11 cellular contexts compared by ENCODE assay signal in the genomic region with DNA sequence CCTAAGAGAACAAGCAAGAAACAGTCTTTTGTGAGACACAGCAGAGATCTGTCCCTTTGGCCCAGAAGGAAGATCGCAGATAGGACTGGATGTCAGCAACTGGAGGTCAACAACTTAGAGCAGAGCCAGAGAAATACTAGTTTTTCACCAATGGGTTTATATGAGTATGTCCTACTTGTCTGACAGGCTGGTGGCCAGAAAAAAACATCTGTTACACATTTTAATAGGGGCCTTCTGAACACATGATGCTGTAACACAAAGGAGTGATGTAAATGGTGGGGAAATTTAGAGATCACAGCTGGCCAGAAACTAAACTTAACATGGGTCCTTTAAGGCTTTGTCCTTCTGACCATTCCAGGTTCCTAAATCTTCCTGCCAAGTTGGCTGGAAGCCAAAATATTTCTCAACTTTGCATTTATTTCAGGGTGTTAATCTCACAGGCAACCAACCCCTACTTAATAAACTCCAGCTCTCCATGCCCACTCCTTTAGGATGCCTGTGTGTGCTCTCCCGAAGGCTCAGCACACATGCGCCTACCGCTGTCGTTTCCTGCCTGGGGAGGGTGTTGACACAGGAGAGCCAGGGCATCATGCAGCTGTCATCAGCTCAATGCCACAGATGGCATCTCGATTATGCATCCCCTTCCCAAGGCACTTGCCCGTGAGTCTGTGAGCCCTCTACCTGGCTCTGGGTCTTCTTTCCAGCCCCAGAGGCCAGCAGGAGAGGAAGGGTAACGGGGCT.
DNase-seq lines count a peak whose midpoint lies in the region; ATAC-seq lines count a peak whose summit lies in the region.
"Had no signal": no experiment of that assay in that cellular context is flagged by ENCODE, and none has a peak within 500 bp of the region (broad histone marks: within the 10 kb centered on the region; RNA-seq: fewer than 3 reads in every experiment).

No MANE protein-coding gene starts in this region.

- H4K8ac ChIP-seq in trophoblast cell (ENCODE audit: low read depth, low read length) = no peak overlapping the region

- H4K91ac ChIP-seq in trophoblast cell (ENCODE audit: low read depth, low read length) = peak overlapping the region; percentile 39

- H2BK120ac ChIP-seq in trophoblast cell (ENCODE audit: insufficient read depth, low read length, poor library complexity) = peak overlapping the region; percentile 21

- H3K4me3 Mint-ChIP-seq in activated CD8-positive, alpha-beta memory T cell treated with anti-CD3 and anti-CD28 coated beads, Interleukin-2, amount 10 ng/mL, durations not matched to agents 7 days and 5 days = no peak overlapping the region
- H3K4me3 Mint-ChIP-seq: activated B cell treated with CpG ODN at 0.5 μM for 24 hours had no signal

- no peaks in the 10 kb centered on the region for H3K27me3 ChIP-seq in trophoblast cell (ENCODE audit: insufficient read depth, low read length)

- intact Hi-C loops in posterior vena cava (cut with DNase I) = loop anchor here (5.0 to 10.0 kb wide), 5 partner anchors 165 to 1225 kb away; a partner anchor contains a TSS

- no peaks in the 10 kb centered on the region for H3K79me2 ChIP-seq in trophoblast cell (ENCODE audit: control insufficient read depth, insufficient read depth, low read length, poor library complexity)
- H3K79me2 ChIP-seq: parathyroid adenoma had no signal

- H3K27ac ChIP-seq in trophoblast cell (ENCODE audit: low read depth, low read length) = no peak overlapping the region
- H3K27ac ChIP-seq: parathyroid adenoma had no signal

- H3K27me3 Mint-ChIP-seq in activated CD8-positive, alpha-beta memory T cell treated with anti-CD3 and anti-CD28 coated beads, Interleukin-2, amount 10 ng/mL, durations not matched to agents 7 days and 5 days = no peaks in the 10 kb centered on the region

- peaks cover 2% of the 10 kb centered on the region for H3K9me3 Mint-ChIP-seq in activated CD8-positive, alpha-beta memory T cell treated with anti-CD3 and anti-CD28 coated beads, Interleukin-2, amount 10 ng/mL, durations not matched to agents 7 days and 5 days (ENCODE audit: low read depth)

- no peak overlapping the region for H3K14ac ChIP-seq in trophoblast cell (ENCODE audit: low read length)

- no peak overlapping the region for H3K4me3 ChIP-seq in trophoblast cell (ENCODE audit: low read depth, low read length)

- H3K4me1 ChIP-seq in trophoblast cell (ENCODE audit: control insufficient read depth in 1 of 2, insufficient read depth in 2 of 2, low read length in 2 of 2) = peaks cover 6 to 8% of the 10 kb centered on the region in 2 experiments
- H3K4me1 ChIP-seq: parathyroid adenoma had no signal

- peaks cover 6% of the 10 kb centered on the region for H3K9me3 ChIP-seq in trophoblast cell (ENCODE audit: insufficient read depth, low read depth, low read length)

- H2AFZ ChIP-seq in trophoblast cell (ENCODE audit: insufficient read depth, low read length, poor library complexity) = no peak overlapping the region
- H2AFZ ChIP-seq: parathyroid adenoma had no signal

- CTCF ChIA-PET in activated CD8-positive, alpha-beta memory T cell treated with anti-CD3 and anti-CD28 coated beads, Interleukin-2, amount 10 ng/mL, durations not matched to agents 7 days and 5 days (lab: Charles Lee) = no interaction called here

- no peak overlapping the region for H3K4ac ChIP-seq in trophoblast cell (ENCODE audit: low read depth, low read length)

- H3K79me1 ChIP-seq in trophoblast cell (ENCODE audit: low read length) = peaks cover 3% of the 10 kb centered on the region

- no peak overlapping the region for H3K27ac Mint-ChIP-seq in activated CD8-positive, alpha-beta memory T cell treated with anti-CD3 and anti-CD28 coated beads, Interleukin-2, amount 10 ng/mL, durations not matched to agents 7 days and 5 days
- H3K27ac Mint-ChIP-seq: activated B cell treated with CpG ODN at 0.5 μM for 24 hours had no signal

- WGBS in trophoblast cell (ENCODE audit: extremely low coverage, insufficient coverage, insufficient read length) = no CpG with 5 or more reads among the region's 8 CpGs

- no peak overlapping the region for H3K9ac ChIP-seq in trophoblast cell (ENCODE audit: low read length)
- H3K9ac ChIP-seq: parathyroid adenoma had no signal

- H3K23ac ChIP-seq in trophoblast cell (ENCODE audit: low read length) = no peak overlapping the region

- H4K12ac ChIP-seq in trophoblast cell (ENCODE audit: low read depth, low read length) = no peak overlapping the region

- DNase-seq in DMS 273 (lab: John Stamatoyannopoulos, UW; ENCODE audit: unreplicated experiment) = peak; percentile 89
- DNase-seq in NCI-H774 (lab: John Stamatoyannopoulos, UW) = peak; percentile 33
- DNase-seq in fibroblast of the conjunctiva (ENCODE audit: low read depth) = peak; percentile 88
- DNase-seq in trophoblast cell = no peak
- no peak for DNase-seq in OCI-M2 (lab: John Stamatoyannopoulos, UW; ENCODE audit: unreplicated experiment)
- no peak for DNase-seq in stimulated activated CD8-positive, alpha-beta memory T cell treated with anti-CD3 and anti-CD28 coated beads, Interleukin-4, amount 100 ng/mL, for 48 hours
- DNase-seq in activated CD8-positive, alpha-beta memory T cell treated with anti-CD3 and anti-CD28 coated beads, Interleukin-2, amount 10 ng/mL, durations not matched to agents 7 days and 5 days = no peak
- DNase-seq in posterior vena cava (ENCODE audit: low spot score) = no peak
- DNase-seq: activated B cell treated with CpG ODN at 0.5 μM for 24 hours had no signal

- no peaks in the 10 kb centered on the region for H3K4me1 Mint-ChIP-seq in activated CD8-positive, alpha-beta memory T cell treated with anti-CD3 and anti-CD28 coated beads, Interleukin-2, amount 10 ng/mL, durations not matched to agents 7 days and 5 days
- H3K4me1 Mint-ChIP-seq: activated B cell treated with CpG ODN at 0.5 μM for 24 hours had no signal

- H2BK12ac ChIP-seq in trophoblast cell (ENCODE audit: low read length) = peak overlapping the region; percentile 96

- H2AK5ac ChIP-seq in trophoblast cell (ENCODE audit: low read length) = peak overlapping the region; percentile 10

- H3K36me3 ChIP-seq in trophoblast cell (ENCODE audit: control insufficient read depth in 1 of 2, insufficient read depth in 2 of 2, low read length in 2 of 2) = no peaks in the 10 kb centered on the region

- ATAC-seq in activated CD8-positive, alpha-beta memory T cell treated with anti-CD3 and anti-CD28 coated beads, Interleukin-2, amount 10 ng/mL, durations not matched to agents 7 days and 5 days = no peak
- ATAC-seq: HCT116 had no signal

- H3K18ac ChIP-seq in trophoblast cell (ENCODE audit: low read length) = no peak overlapping the region

- H3K36me3 Mint-ChIP-seq in activated CD8-positive, alpha-beta memory T cell treated with anti-CD3 and anti-CD28 coated beads, Interleukin-2, amount 10 ng/mL, durations not matched to agents 7 days and 5 days = no peaks in the 10 kb centered on the region

- H2BK5ac ChIP-seq in trophoblast cell (ENCODE audit: low read depth, low read length, poor library complexity) = no peak overlapping the region

- H3K4me2 ChIP-seq in trophoblast cell (ENCODE audit: low read length) = no peak overlapping the region

Comparison
In these comparisons a context has a peak if more than half of its experiments do, and no peak if none do; other contexts are left out.
1. DNase-seq: peak in DMS 273 (single experiment), NCI-H774 (single experiment) and fibroblast of the conjunctiva (single experiment); none in trophoblast cell (0 of 2), OCI-M2 (single experiment), stimulated activated CD8-positive, alpha-beta memory T cell treated with anti-CD3 and anti-CD28 coated beads, Interleukin-4, amount 100 ng/mL, for 48 hours (single experiment), activated CD8-positive, alpha-beta memory T cell treated with anti-CD3 and anti-CD28 coated beads, Interleukin-2, amount 10 ng/mL, durations not matched to agents 7 days and 5 days (single experiment) and posterior vena cava (single experiment).